8 cellular contexts compared by ENCODE assay signal in the genomic region with DNA sequence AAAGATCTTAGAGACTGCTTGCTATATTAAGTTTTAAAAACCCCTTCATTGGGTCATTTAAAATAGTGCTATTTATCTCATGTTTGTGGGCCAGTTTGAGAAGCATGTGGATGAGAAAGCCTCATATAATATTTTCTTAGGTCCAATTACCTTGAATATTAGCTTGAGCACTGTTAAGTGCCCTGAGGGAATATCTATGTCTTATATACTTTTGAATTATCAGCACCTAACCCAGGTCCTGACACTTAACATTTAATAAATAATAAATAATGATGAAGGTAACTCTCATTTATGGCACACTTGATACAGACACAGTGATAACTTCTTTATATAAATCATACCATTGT. TPM values are rescaled to one million over a fixed set of nuclear protein-coding genes. Genes with fewer than 3 reads are reported as not detected.
DNase-seq lines count a peak whose midpoint lies in the region; ATAC-seq, FAIRE-seq and TF ChIP-seq lines count a peak whose summit lies in the region.

No MANE protein-coding gene starts in this region.

- no peaks in the 10 kb centered on the region for H3K79me2 ChIP-seq in GM12878 (ENCODE audit: control insufficient read depth, insufficient read depth, low read length)
- no peaks in the 10 kb centered on the region for H3K79me2 ChIP-seq in Karpas-422 (ENCODE audit: low read length)

- H3K9me3 Mint-ChIP-seq in Calu3 (ENCODE audit: low read depth, unreplicated experiment) = no peaks in the 10 kb centered on the region

- ATAC-seq in GM12878 = peak; percentile 20; the same call in 2 of the 3 replicates
- ATAC-seq in HG02678 (IDR thresholded peaks at IDR 0.05; ENCODE audit: unreplicated experiment) = no peak

- TF ChIP-seq EP300 in GM12878 (IDR thresholded peaks at IDR 0.05; ENCODE audit: borderline replicate concordance in 1 of 2, control insufficient read depth in 1 of 2, low read depth in 2 of 2, low read length in 2 of 2) = no peak

- H4K20me1 ChIP-seq in GM12878 (ENCODE audit: control insufficient read depth, insufficient read depth) (no peaks in the 10 kb centered on the region), Karpas-422 (ENCODE audit: insufficient read depth, low read depth, low read length) (no peaks in the 10 kb centered on the region)

- CTCF ChIA-PET in Calu3 (lab: Charles Lee) = interaction anchor here (1.2 kb wide), 1 partner anchor 61 kb away, joined by 3 read pairs; the partner anchor contains the start of gene GBP1
- CTCF ChIA-PET in HEK293 (lab: Yijun Ruan, JAX) = no interaction called here
- CTCF ChIA-PET in GM12878 (lab: Yijun Ruan, JAX) = interaction anchor here (1.7 to 2.3 kb wide), 2 partner anchors 104 to 232 kb away, joined by 5 read pairs; no protein-coding TSS in a partner anchor

- H3K9ac ChIP-seq in GM12878 (ENCODE audit: control insufficient read depth, insufficient read depth, low read length) (peak overlapping the region; percentile 78), Karpas-422 (ENCODE audit: low read length) (no peak overlapping the region)

- H2AFZ ChIP-seq in GM12878 (ENCODE audit: control insufficient read depth, low read depth, low read length) = peak overlapping the region; percentile 90
- no peak overlapping the region for H2AFZ ChIP-seq in Karpas-422 (ENCODE audit: low read length)

- H3K27ac ChIP-seq in HEK293 (ENCODE audit: extremely low read depth, low read depth, low read length) = no peak overlapping the region
- H3K27ac ChIP-seq in GM12878 (ENCODE audit: control insufficient read depth, insufficient read depth) = peak overlapping the region; percentile 84; the same call in 1 of the 2 replicates
- H3K27ac ChIP-seq in neutrophil = peak overlapping the region; percentile 88
- no peak overlapping the region for H3K27ac ChIP-seq in Karpas-422 (ENCODE audit: low read length)

- H3K9me2 ChIP-seq in Karpas-422 (replicated peaks; ENCODE audit: insufficient read depth, low read length) = no peaks in the 10 kb centered on the region

- FAIRE-seq in GM12878 (lab: Jason Lieb, UNC) = no peak

- H3K4me2 ChIP-seq in GM12878 (ENCODE audit: control insufficient read depth, insufficient read depth) (no peak overlapping the region; the same call in 1 of the 2 replicates), Karpas-422 (ENCODE audit: low read depth, low read length, poor library complexity, severe bottlenecking) (no peak overlapping the region)

- no peaks in the 10 kb centered on the region for H3K27me3 Mint-ChIP-seq in Calu3 (ENCODE audit: unreplicated experiment)

- TF ChIP-seq CTCF in Calu3 (IDR thresholded peaks at IDR 0.05; ENCODE audit: unreplicated experiment) (no peak), HEK293 (tag by site-specific recombination; IDR thresholded peaks at IDR 0.05) (no peak), GM12878 (IDR thresholded peaks at IDR 0.05 in 2 of 3, conservative IDR thresholded peaks at IDR 0.05 in 1 of 3; ENCODE audit: control insufficient read depth in 2 of 3, extremely low read depth in 1 of 3, insufficient read depth in 1 of 3, low read depth in 3 of 3, low read length in 3 of 3) (no peak), neutrophil (IDR thresholded peaks at IDR 0.05) (no peak)

- POLR2A ChIA-PET in HEK293 (lab: Yijun Ruan, JAX) = no interaction called here
- POLR2A ChIA-PET in GM12878 (lab: Charles Lee) = no interaction called here

- no peaks in the 10 kb centered on the region for H3K4me1 ChIP-seq in HEK293 (ENCODE audit: control insufficient read depth, insufficient read depth, low read length)
- H3K4me1 ChIP-seq in GM12878 (ENCODE audit: control insufficient read depth, insufficient read depth, low read length) = peaks cover 4% of the 10 kb centered on the region; the same call in 1 of the 2 replicates
- peaks cover 51 to 61% of the 10 kb centered on the region in 2 experiments for H3K4me1 ChIP-seq in neutrophil (ENCODE audit: control insufficient read depth in 1 of 2, insufficient read depth in 1 of 2, low read depth in 1 of 2, low read length in 1 of 2)
- no peaks in the 10 kb centered on the region for H3K4me1 ChIP-seq in Karpas-422 (ENCODE audit: low read length)

- TF ChIP-seq RAD21 in GM12878 (IDR thresholded peaks at IDR 0.05; ENCODE audit: insufficient read depth, low read depth, low read length) = no peak

- no peak for DNase-seq in Calu3
- no peak for DNase-seq in GM12878 (ENCODE audit: low read depth, low spot score)
- no peak for DNase-seq in GM03348 (ENCODE audit: low spot score)
- no peak for DNase-seq in Ammon's horn (ENCODE audit: low spot score)
- no peak for DNase-seq in Karpas-422

- H3K4me3 ChIP-seq in HEK293 (ENCODE audit: low read depth, low read length) (no peak overlapping the region), GM12878 (no peak overlapping the region), neutrophil (ENCODE audit: low read depth in 1 of 2, low read length in 1 of 2) (peak overlapping the region; percentile 72 to 88), Karpas-422 (ENCODE audit: low read length) (no peak overlapping the region)

- H3K36me3 ChIP-seq in HEK293 (ENCODE audit: control insufficient read depth in 2 of 2, insufficient read depth in 1 of 2, low read length in 2 of 2) = no peaks in the 10 kb centered on the region
- no peaks in the 10 kb centered on the region for H3K36me3 ChIP-seq in GM12878 (ENCODE audit: control insufficient read depth in 2 of 2, insufficient read depth in 2 of 2, low read length in 1 of 2)
- H3K36me3 ChIP-seq in neutrophil = peaks cover 7% of the 10 kb centered on the region
- no peaks in the 10 kb centered on the region for H3K36me3 ChIP-seq in Karpas-422 (ENCODE audit: insufficient read depth, low read length)

- peaks cover 16% of the 10 kb centered on the region for H3K36me3 Mint-ChIP-seq in Calu3 (ENCODE audit: insufficient read depth, unreplicated experiment)

- no peak for TF ChIP-seq POLR2A in GM12878 (IDR thresholded peaks at IDR 0.05; ENCODE audit: low read depth, low read length)

- H3K4me1 Mint-ChIP-seq in Calu3 (ENCODE audit: low read depth, unreplicated experiment) = peaks cover 22% of the 10 kb centered on the region

- H3K9me3 ChIP-seq in HEK293 (ENCODE audit: control insufficient read depth, insufficient read depth, low read depth, low read length) (no peaks in the 10 kb centered on the region), GM12878 (replicated peaks; ENCODE audit: control insufficient read depth, insufficient read depth, low read length) (no peaks in the 10 kb centered on the region), neutrophil (no peaks in the 10 kb centered on the region), Karpas-422 (ENCODE audit: low read length) (no peaks in the 10 kb centered on the region)

- in situ Hi-C loops in GM12878 (cut with MboI) = no loop called here

- intact Hi-C loops in Calu3 (cut with micrococcal nuclease; ENCODE audit: unreplicated experiment) (no loop called here), GM12878 (cut with micrococcal nuclease; ENCODE audit: unreplicated experiment) (no loop called here)

- H3K27ac Mint-ChIP-seq in Calu3 (ENCODE audit: unreplicated experiment) = peak overlapping the region; percentile 82

- RAD21 ChIA-PET in GM12878 (lab: Charles Lee; ENCODE audit: unreplicated experiment) = interaction anchor here (0.8 kb wide), 2 partner anchors 45 to 73 kb away, joined by 3 read pairs; partner anchors contain the start of gene GBP4

- H3K4me3 Mint-ChIP-seq in Calu3 (ENCODE audit: low read depth, unreplicated experiment) = peak overlapping the region; percentile 79

- H3K27me3 ChIP-seq in GM12878 (replicated peaks in 1 of 2; ENCODE audit: control insufficient read depth in 2 of 2, insufficient read depth in 2 of 2, low read length in 1 of 2) (no peaks in the 10 kb centered on the region), neutrophil (no peaks in the 10 kb centered on the region), Karpas-422 (ENCODE audit: low read length) (no peaks in the 10 kb centered on the region)

- SMC1A ChIA-PET in GM12878 (lab: Charles Lee; ENCODE audit: uncharacterized antibody, unreplicated experiment) = interaction anchor here (0.6 to 1.4 kb wide), 2 partner anchors 9 to 74 kb away, joined by 3 to 4 read pairs; no protein-coding TSS in a partner anchor

- BruUV-seq in Calu3 (replicated peaks; lab: Mats Ljungman, UMichigan) = no TSS peak
- BruUV-seq in GM12878 (replicated peaks; lab: Mats Ljungman, UMichigan) = no TSS peak

RNA-seq across cellular contexts. Expression of gene GBP2, which starts 0.3 kb away (rescaled TPM):
- total RNA-seq in Calu3 (2022) (29.7 and 37.8 TPM in 2 replicates), GM12878 (2014; rRNA removed) (3.2 and 3.5 TPM in 2 replicates), GM12878 (2014; rRNA removed; fragmentation: Illumina TruSeq; extraction: Trizol) (5.9 and 7.7 TPM in 2 replicates), GM12878 (2021) (3.1 TPM in 2 replicates)
- 11.1 and 12.4 TPM in 2 replicates for total RNA-seq in GM12878 (2013; cell fraction: nucleolus; rRNA removed)
- polyA plus RNA-seq in GM12878 (2011; ENCODE audit: low read depth) = 11.0 TPM
- polyA plus RNA-seq in GM12878 (2011; rRNA removed) (5.6 and 6.1 TPM in 2 replicates), GM12878 (2014; fragmentation: Illumina TruSeq; extraction: Trizol) (5.2 and 7.7 TPM in 2 replicates), GM12878 (2014; fragmentation: Nextera tagmentation; extraction: Ambion mirVana) (1 to 10 TPM; 2.6 to 4.0 TPM), GM12878 (2014; rRNA removed) (3.2 TPM in 2 replicates), GM12878 (2016; fragmentation: Nextera tagmentation; extraction: Ambion mirVana) (1 to 10 TPM; 1.6 TPM)
- polyA plus RNA-seq in GM12878 (2011; cell fraction: cytosol; rRNA removed) = 3.7 and 4.0 TPM in 2 replicates
- polyA plus RNA-seq in GM12878 (2011; cell fraction: nucleus; rRNA removed) = 3.2 and 4.8 TPM in 2 replicates
- polyA plus RNA-seq in GM12878 (2012) = 11.9 and 12.4 TPM in 2 replicates
- polyA minus RNA-seq in GM12878 (2011; rRNA and poly(A)+ RNA removed) = 4.8 and 5.1 TPM in 2 replicates
- polyA minus RNA-seq in GM12878 (2011; cell fraction: cytosol; rRNA and poly(A)+ RNA removed) = 1.6 and 2.0 TPM in 2 replicates
- polyA minus RNA-seq in GM12878 (2011; cell fraction: nucleus; rRNA and poly(A)+ RNA removed) = 2.9 and 4.1 TPM in 2 replicates
- not detected in 2 replicates for total RNA-seq in Karpas-422 (2014; rRNA removed; shearing (Covaris generic); ENCODE audit: low replicate concordance)

RNA-seq across cellular contexts. Expression of gene GBP7, which starts 49.6 kb away (rescaled TPM):
- total RNA-seq in Calu3 (2022) = 0.19 and 0.24 TPM in 2 replicates
- total RNA-seq in GM12878 (2013; cell fraction: nucleolus; rRNA removed) = not detected in 2 replicates
- not detected in 2 replicates for total RNA-seq in GM12878 (2014; rRNA removed)
- not detected in 2 replicates for total RNA-seq in GM12878 (2014; rRNA removed; fragmentation: Illumina TruSeq; extraction: Trizol)
- total RNA-seq in GM12878 (2021) = not detected in 2 replicates
- not detected for polyA plus RNA-seq in GM12878 (2011; ENCODE audit: low read depth)
- not detected in 2 replicates for polyA plus RNA-seq in GM12878 (2011; rRNA removed)
- polyA plus RNA-seq in GM12878 (2011; cell fraction: cytosol; rRNA removed) = not detected in 2 replicates
- polyA plus RNA-seq in GM12878 (2011; cell fraction: nucleus; rRNA removed) = not detected in 2 replicates
- not detected in 2 replicates for polyA plus RNA-seq in GM12878 (2012)
- polyA plus RNA-seq in GM12878 (2014; fragmentation: Illumina TruSeq; extraction: Trizol) = not detected in 2 replicates
- polyA plus RNA-seq in GM12878 (2014; fragmentation: Nextera tagmentation; extraction: Ambion mirVana) = not detected
- not detected in 2 replicates for polyA plus RNA-seq in GM12878 (2014; rRNA removed)
- polyA plus RNA-seq in GM12878 (2016; fragmentation: Nextera tagmentation; extraction: Ambion mirVana) = not detected
- polyA minus RNA-seq in GM12878 (2011; rRNA and poly(A)+ RNA removed) = not detected in 2 replicates
- polyA minus RNA-seq in GM12878 (2011; cell fraction: cytosol; rRNA and poly(A)+ RNA removed) = not detected in 2 replicates
- not detected in 2 replicates for polyA minus RNA-seq in GM12878 (2011; cell fraction: nucleus; rRNA and poly(A)+ RNA removed)
- total RNA-seq in Karpas-422 (2014; rRNA removed; shearing (Covaris generic); ENCODE audit: low replicate concordance) = not detected in 2 replicates

Comparison
In these comparisons a context has a peak if more than half of its experiments do, and no peak if none do; other contexts are left out.
1. H3K27ac ChIP-seq: peak in GM12878 (single experiment) and neutrophil (single experiment); none in HEK293 (single experiment) and Karpas-422 (single experiment).
2. H3K4me3 ChIP-seq: peak in neutrophil (2 of 2); none in HEK293 (single experiment), GM12878 (single experiment) and Karpas-422 (single experiment).